ENCODE assay signal across 8 cellular contexts in genomic region chr17:21284319-21285163, GRCh38. TPM values are rescaled to one million over a fixed set of nuclear protein-coding genes. Genes with fewer than 3 reads are reported as not detected.
DNase-seq lines count a peak whose midpoint lies in the region; ATAC-seq and TF ChIP-seq lines count a peak whose summit lies in the region.

Gene MAP2K3 (plus strand): TSS chr17:21284711. CDS start chr17:21284921, 210 bp downstream.

- peak within 1 kb of the TSS; percentile 94 for H3K27ac Mint-ChIP-seq in activated CD4-positive, alpha-beta T cell treated with anti-CD3 and anti-CD28 coated beads for 36 hours

- peak; percentile 79 for TF ChIP-seq POLR2A in GM19193 (IDR thresholded peaks at IDR 0.05; ENCODE audit: extremely low read depth, insufficient read depth, insufficient read length)

- CTCF ChIA-PET in activated CD4-positive, alpha-beta T cell treated with anti-CD3 and anti-CD28 coated beads for 36 hours (lab: Charles Lee) = interaction anchor here (0.6 to 3.7 kb wide), 4 partner anchors 8 to 227 kb away, joined by 3 to 34 read pairs (median 5); no protein-coding TSS in a partner anchor

- peak; percentile 74 for ATAC-seq in HG03439 (IDR thresholded peaks at IDR 0.05; ENCODE audit: unreplicated experiment)
- peak; percentile 76 for ATAC-seq in activated CD4-positive, alpha-beta T cell treated with anti-CD3 and anti-CD28 coated beads for 36 hours

- H3K4me3 Mint-ChIP-seq in activated CD4-positive, alpha-beta T cell treated with anti-CD3 and anti-CD28 coated beads for 36 hours = peak within 1 kb of the TSS; percentile 98

- H3K4me3 ChIP-seq in choroid plexus epithelial cell (ENCODE audit: low read depth, low read length) = peak within 1 kb of the TSS; percentile 80

- H3K4me1 Mint-ChIP-seq in activated CD4-positive, alpha-beta T cell treated with anti-CD3 and anti-CD28 coated beads for 36 hours = peaks cover 57% of the 10 kb centered on the region

- H3K36me3 Mint-ChIP-seq in activated CD4-positive, alpha-beta T cell treated with anti-CD3 and anti-CD28 coated beads for 36 hours (ENCODE audit: low read depth) = peaks cover 31% of the 10 kb centered on the region

- H3K9me3 Mint-ChIP-seq in activated CD4-positive, alpha-beta T cell treated with anti-CD3 and anti-CD28 coated beads for 36 hours (ENCODE audit: low read depth) = no peaks in the 10 kb centered on the region

- TF ChIP-seq CTCF in choroid plexus epithelial cell (conservative IDR thresholded peaks at IDR 0.05; ENCODE audit: low read depth, low read length) = no peak

- POLR2A ChIA-PET in activated CD4-positive, alpha-beta T cell treated with anti-CD3 and anti-CD28 coated beads for 36 hours (lab: Charles Lee) = interaction anchor here (1.1 kb wide), 1 partner anchor 241 kb away, joined by 3 read pairs; no protein-coding TSS in a partner anchor

- intact Hi-C loops in activated CD4-positive, alpha-beta T cell treated with anti-CD3 and anti-CD28 coated beads for 36 hours (cut with DNase I, micrococcal nuclease) = loop anchor here (1.0 to 2.0 kb wide), 6 partner anchors 32 to 266 kb away; partner anchors contain the start of genes DHRS7B (in 1 of the 2), NATD1 (in 1 of the 2) and TMEM11 (in 1 of the 2)

- DNase-seq in AML-193 (lab: John Stamatoyannopoulos, UW) = peak; percentile 99
- DNase-seq in NCI-H510A treated with DMSO at 0.1 percent for 48 hours (lab: John Stamatoyannopoulos, UW) = peak; percentile 99
- peak; percentile 99 for DNase-seq in activated CD4-positive, alpha-beta T cell treated with anti-CD3 and anti-CD28 coated beads for 36 hours
- DNase-seq in choroid plexus epithelial cell (ENCODE audit: low read depth) = peak; percentile 99
- DNase-seq in kidney tubule cell (ENCODE audit: low spot score) = peak; percentile 99
- DNase-seq in stimulated activated CD4-positive, alpha-beta T cell treated with anti-CD3 and anti-CD28 coated beads, Interleukin-1b, Interleukin-23, amount 100 ng/mL, for 24 hours (ENCODE audit: low read depth in 4 of 4, low spot score in 1 of 4) = peak; percentile 91 to 98 (median 93)

- no peaks in the 10 kb centered on the region for H3K27me3 Mint-ChIP-seq in activated CD4-positive, alpha-beta T cell treated with anti-CD3 and anti-CD28 coated beads for 36 hours

RNA-seq across cellular contexts. Expression of gene MAP2K3, which starts in this region (rescaled TPM):
- total RNA-seq in activated CD4-positive, alpha-beta T cell treated with anti-CD3 and anti-CD28 coated beads for 36 hours = 100 to 1,000 TPM; 122 to 123 TPM

Comparison
In these comparisons a context has a peak if more than half of its experiments do, and no peak if none do; other contexts are left out.
1. Peak in every context shown above with its lines: DNase-seq, ATAC-seq and H3K4me3 ChIP-seq.